ENCODE assay signal across 30 cellular contexts in genomic region chr2:215912299-215912842, GRCh38.
A peak's percentile ranks its signal among the peaks of the same experiment; 100 is the strongest.
DNase-seq lines count a peak whose midpoint lies in the region; ATAC-seq, FAIRE-seq and TF ChIP-seq lines count a peak whose summit lies in the region.
"Had no signal": no experiment of that assay in that cellular context is flagged by ENCODE, and none has a peak within 500 bp of the region (broad histone marks: within the 10 kb centered on the region; RNA-seq: fewer than 3 reads in every experiment).

No MANE protein-coding gene starts in this region.

- H3K27ac ChIP-seq in ACC112 (ENCODE audit: low read depth, low read length) (no peak overlapping the region), K562 (ENCODE audit: extremely low read depth, low read depth, low read length) (no peak overlapping the region), foreskin keratinocyte (no peak overlapping the region)
- H3K27ac ChIP-seq: left lung, ovary, tibial artery had no signal

- H3K27me3 Mint-ChIP-seq in T-helper 17 cell = peaks cover 73% of the 10 kb centered on the region

- H3K36me3 Mint-ChIP-seq in T-helper 17 cell (ENCODE audit: low read depth) = no peaks in the 10 kb centered on the region
- H3K36me3 Mint-ChIP-seq: activated naive CD8-positive, alpha-beta T cell; CD8-positive, alpha-beta memory T cell; immature natural killer cell; natural killer cell had no signal

- H3K27ac Mint-ChIP-seq in T-helper 17 cell = no peak overlapping the region
- H3K27ac Mint-ChIP-seq: activated naive CD8-positive, alpha-beta T cell; immature natural killer cell; natural killer cell; stimulated activated naive CD8-positive, alpha-beta T cell treated with anti-CD3 and anti-CD28 coated beads, Interleukin-15, amount 100 ng/mL, for 72 hours had no signal

- no peaks in the 10 kb centered on the region for H3K9me3 ChIP-seq in K562 (replicated peaks; ENCODE audit: control insufficient read depth, insufficient read depth, low read depth, low read length)
- no peaks in the 10 kb centered on the region for H3K9me3 ChIP-seq in T-helper 17 cell (ENCODE audit: control insufficient read depth, low read length, poor library complexity, severe bottlenecking)
- H3K9me3 ChIP-seq: left lung, ovary, tibial artery had no signal

- H3K4me3 Mint-ChIP-seq in T-helper 17 cell = no peak overlapping the region
- H3K4me3 Mint-ChIP-seq: activated naive CD8-positive, alpha-beta T cell; CD8-positive, alpha-beta memory T cell; immature natural killer cell; natural killer cell; stimulated activated naive CD8-positive, alpha-beta T cell treated with anti-CD3 and anti-CD28 coated beads, Interleukin-15, amount 100 ng/mL, for 72 hours had no signal

- no peaks in the 10 kb centered on the region for H3K4me1 Mint-ChIP-seq in T-helper 17 cell

- WGBS in K562 (ENCODE audit: insufficient coverage, low coverage, missing lambda C conversion rate) = 25% methylated on average over 6 of the region's 6 CpGs

- H3K9me1 ChIP-seq in K562 (ENCODE audit: control insufficient read depth, insufficient read depth, low read length) = no peaks in the 10 kb centered on the region

- H3K79me2 ChIP-seq in ACC112 (ENCODE audit: control insufficient read depth, insufficient read depth, low read length, unreplicated experiment) (no peaks in the 10 kb centered on the region), K562 (ENCODE audit: control insufficient read depth, insufficient read depth, low read length) (no peaks in the 10 kb centered on the region)

- TF ChIP-seq EP300 in K562 (IDR thresholded peaks at IDR 0.05; ENCODE audit: low read length) = no peak

- ATAC-seq in K562 (peak; percentile 51; the same call in 1 of the 3 replicates), foreskin keratinocyte (no peak), T-helper 17 cell (no peak)
- ATAC-seq: esophagus mucosa; left lung; natural killer cell; stimulated activated naive CD8-positive, alpha-beta T cell treated with anti-CD3 and anti-CD28 coated beads, Interleukin-15, amount 100 ng/mL, for 72 hours had no signal

- no peaks in the 10 kb centered on the region for H3K36me3 ChIP-seq in ACC112 (ENCODE audit: insufficient read depth, low read length)
- H3K36me3 ChIP-seq in K562 (ENCODE audit: control insufficient read depth, insufficient read depth, low read length) = no peaks in the 10 kb centered on the region
- H3K36me3 ChIP-seq: left lung, ovary, tibial artery had no signal

- H3K4me1 ChIP-seq in ACC112 (ENCODE audit: control insufficient read depth, insufficient read depth, low read length, unreplicated experiment) = no peaks in the 10 kb centered on the region
- no peaks in the 10 kb centered on the region; a peak in 1 of 5 replicates for H3K4me1 ChIP-seq in K562 (replicated peaks in 1 of 2; ENCODE audit: control insufficient read depth in 2 of 2, insufficient read depth in 2 of 2, low read length in 2 of 2)
- no peaks in the 10 kb centered on the region for H3K4me1 ChIP-seq in foreskin keratinocyte
- H3K4me1 ChIP-seq: tibial artery had no signal

- CTCF ChIA-PET in HEK293T (lab: Yijun Ruan, JAX) (interaction anchor here (0.6 kb wide), 1 partner anchor 385 kb away, joined by 3 read pairs; no protein-coding TSS in a partner anchor), K562 (lab: Yijun Ruan, JAX; ENCODE audit: low intra/inter-chr PET ratio) (no interaction called here)

- 0 out of 6 replicates have a peak, but pooled peaks of 1 of the 3 experiments have one; percentile 2 for TF ChIP-seq CTCF in K562 (IDR thresholded peaks at IDR 0.05 in 2 of 3, conservative IDR thresholded peaks at IDR 0.05 in 1 of 3; ENCODE audit: insufficient read depth in 2 of 3, low read depth in 1 of 3, low read length in 3 of 3)
- peak; percentile 3 for TF ChIP-seq CTCF in foreskin keratinocyte (conservative IDR thresholded peaks at IDR 0.05)

- in situ Hi-C loops in K562 (cut with MboI) = loop anchor here (10.0 kb wide), 1 partner anchor 458 kb away; no protein-coding TSS in a partner anchor

- no peaks in the 10 kb centered on the region for H4K20me1 ChIP-seq in K562 (replicated peaks; ENCODE audit: control insufficient read depth, insufficient read depth, low read length)

- intact Hi-C loops in K562 (cut with micrococcal nuclease) = loop anchor here (10.0 kb wide), 1 partner anchor 118 kb away; no protein-coding TSS in a partner anchor

- H3K9ac ChIP-seq in K562 (ENCODE audit: insufficient read depth in 1 of 2, low read depth in 2 of 2, low read length in 2 of 2) = no peak overlapping the region

- H2AFZ ChIP-seq in ACC112 (ENCODE audit: low read length, unreplicated experiment) (peak overlapping the region; percentile 36), K562 (ENCODE audit: low read depth, low read length) (no peak overlapping the region)

- BruUV-seq in K562 (replicated peaks; lab: Mats Ljungman, UMichigan) = no TSS peak

- H3K4me3 ChIP-seq in ACC112 (ENCODE audit: low read depth, low read length) (no peak overlapping the region), K562 (no peak overlapping the region)
- H3K4me3 ChIP-seq: left lung, ovary, tibial artery had no signal

- FAIRE-seq in K562 (lab: Jason Lieb, UNC) = no peak
- FAIRE-seq: small intestine had no signal

- no peak for TF ChIP-seq POLR2A in K562 (conservative IDR thresholded peaks at IDR 0.05)

- no peak overlapping the region for H3K4me2 ChIP-seq in K562 (ENCODE audit: insufficient read depth, low read length)

- H3K27me3 ChIP-seq in ACC112 (ENCODE audit: insufficient read depth, low read length) (no peaks in the 10 kb centered on the region), K562 (ENCODE audit: control insufficient read depth in 2 of 2, insufficient read depth in 2 of 2, low read length in 2 of 2) (no peaks in the 10 kb centered on the region), foreskin keratinocyte (peaks cover 2% of the 10 kb centered on the region)
- H3K27me3 ChIP-seq: left lung, ovary, tibial artery had no signal

- DNase-seq in HEK293T (ENCODE audit: extremely low spot score) = no peak
- no peak for DNase-seq in K562 (ENCODE audit: extremely low read depth in 1 of 4, low spot score in 3 of 4)
- DNase-seq in foreskin keratinocyte = no peak
- DNase-seq in T-helper 17 cell = no peak
- no peak for DNase-seq in middle frontal gyrus (ENCODE audit: extremely low spot score, low spot score)
- no peak for DNase-seq in NCI-H774 (lab: John Stamatoyannopoulos, UW)
- DNase-seq in cerebellum (ENCODE audit: low spot score) = no peak
- DNase-seq: activated CD4-positive, alpha-beta T cell treated with anti-CD3 and anti-CD28 coated beads for 48 hours; activated CD8-positive, alpha-beta memory T cell treated with anti-CD3 and anti-CD28 coated beads for 24 hours; activated effector memory CD4-positive, alpha-beta T cell treated with Interleukin-2 at 50 U/mL for 16 hours; CD8-positive, alpha-beta memory T cell; DMS153; effector CD4-positive, alpha-beta T cell; HCEC 1CT; hypothalamus; immature natural killer cell; Kasumi-1; left lung; midbrain; natural killer cell; NCI-H146; ovary; small intestine; stimulated activated CD4-positive, alpha-beta T cell treated with anti-CD3 and anti-CD28 coated beads, Interleukin-1b, Interleukin-23, amount 100 ng/mL, for 48 hours; stimulated activated CD8-positive, alpha-beta memory T cell treated with anti-CD3 and anti-CD28 coated beads, Interleukin-4, amount 100 ng/mL, for 48 hours; stimulated activated naive CD8-positive, alpha-beta T cell treated with anti-CD3 and anti-CD28 coated beads, Interleukin-15, amount 100 ng/mL, for 72 hours; tibial artery had no signal

- POLR2A ChIA-PET in HEK293T (lab: Yijun Ruan, JAX) (no interaction called here), K562 (lab: Yijun Ruan, JAX) (no interaction called here)

- TF ChIP-seq RAD21 in K562 (CRISPR knock-in tag; conservative IDR thresholded peaks at IDR 0.05 in 1 of 2, IDR thresholded peaks at IDR 0.05 in 1 of 2) = no peak

TF ChIP-seq in HEK293T, 16 proteins besides CTCF, POLR2A, EP300 and RAD21:
- TF ChIP-seq ARNT (IDR thresholded peaks at IDR 0.05) = no peak
- TF ChIP-seq, protein P1, sequence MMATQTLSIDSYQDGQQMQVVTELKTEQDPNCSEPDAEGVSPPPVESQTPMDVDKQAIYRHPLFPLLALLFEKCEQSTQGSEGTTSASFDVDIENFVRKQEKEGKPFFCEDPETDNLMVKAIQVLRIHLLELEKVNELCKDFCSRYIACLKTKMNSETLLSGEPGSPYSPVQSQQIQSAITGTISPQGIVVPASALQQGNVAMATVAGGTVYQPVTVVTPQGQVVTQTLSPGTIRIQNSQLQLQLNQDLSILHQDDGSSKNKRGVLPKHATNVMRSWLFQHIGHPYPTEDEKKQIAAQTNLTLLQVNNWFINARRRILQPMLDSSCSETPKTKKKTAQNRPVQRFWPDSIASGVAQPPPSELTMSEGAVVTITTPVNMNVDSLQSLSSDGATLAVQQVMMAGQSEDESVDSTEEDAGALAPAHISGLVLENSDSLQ (IDR thresholded peaks at IDR 0.05) = peak; percentile 47; the same call in 1 of the 2 replicates
TF ChIP-seq in HEK293T: peak in this region for 1.

TF ChIP-seq in K562, 482 proteins besides CTCF, POLR2A, EP300 and RAD21 (continues in another document):
- TF ChIP-seq EWSR1 (IDR thresholded peaks at IDR 0.05; ENCODE audit: borderline replicate concordance, low read depth, partially characterized antibody) = no peak
- TF ChIP-seq ZNF75A (CRISPR knock-in tag; IDR thresholded peaks at IDR 0.05) = no peak
- no peak for TF ChIP-seq SOX6 (IDR thresholded peaks at IDR 0.05)
- no peak for TF ChIP-seq ZNF696 (CRISPR knock-in tag; conservative IDR thresholded peaks at IDR 0.05)
- TF ChIP-seq TAF1 (IDR thresholded peaks at IDR 0.05; ENCODE audit: control insufficient read depth, extremely low read depth, insufficient read depth, low read length, severe bottlenecking) = no peak
- no peak for TF ChIP-seq ZNF551 (CRISPR knock-in tag; IDR thresholded peaks at IDR 0.05)
- no peak for TF ChIP-seq DACH1 (IDR thresholded peaks at IDR 0.05; ENCODE audit: partially characterized antibody)
- TF ChIP-seq, protein P2, sequence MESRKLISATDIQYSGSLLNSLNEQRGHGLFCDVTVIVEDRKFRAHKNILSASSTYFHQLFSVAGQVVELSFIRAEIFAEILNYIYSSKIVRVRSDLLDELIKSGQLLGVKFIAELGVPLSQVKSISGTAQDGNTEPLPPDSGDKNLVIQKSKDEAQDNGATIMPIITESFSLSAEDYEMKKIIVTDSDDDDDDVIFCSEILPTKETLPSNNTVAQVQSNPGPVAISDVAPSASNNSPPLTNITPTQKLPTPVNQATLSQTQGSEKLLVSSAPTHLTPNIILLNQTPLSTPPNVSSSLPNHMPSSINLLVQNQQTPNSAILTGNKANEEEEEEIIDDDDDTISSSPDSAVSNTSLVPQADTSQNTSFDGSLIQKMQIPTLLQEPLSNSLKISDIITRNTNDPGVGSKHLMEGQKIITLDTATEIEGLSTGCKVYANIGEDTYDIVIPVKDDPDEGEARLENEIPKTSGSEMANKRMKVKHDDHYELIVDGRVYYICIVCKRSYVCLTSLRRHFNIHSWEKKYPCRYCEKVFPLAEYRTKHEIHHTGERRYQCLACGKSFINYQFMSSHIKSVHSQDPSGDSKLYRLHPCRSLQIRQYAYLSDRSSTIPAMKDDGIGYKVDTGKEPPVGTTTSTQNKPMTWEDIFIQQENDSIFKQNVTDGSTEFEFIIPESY (CRISPR knock-in tag; IDR thresholded peaks at IDR 0.05) = no peak
- no peak for TF ChIP-seq ARID1B (IDR thresholded peaks at IDR 0.05)
- TF ChIP-seq NR3C1 (CRISPR knock-in tag; IDR thresholded peaks at IDR 0.05) = no peak
- no peak for TF ChIP-seq BHLHE40 (IDR thresholded peaks at IDR 0.05; ENCODE audit: low read length)
